In genomic region chr20:4944918-4945317, GRCh38 we compare ENCODE assay signal across 26 cellular contexts.
"Had no signal": no experiment of that assay in that cellular context is flagged by ENCODE, and none has a peak within 500 bp of the region (broad histone marks: within the 10 kb centered on the region; RNA-seq: fewer than 3 reads in every experiment).

No MANE protein-coding gene starts in this region.

- H3K9me3 Mint-ChIP-seq: mesothelial cell of epicardium; naive B cell; stimulated activated memory B cell treated with anti-CD40 and anti-IgM and Interleukin-4, amounts not matched to agents 10 μg/mL and 1 μg/mL and 100 μg/mL, for 72 hours; stimulated activated naive CD8-positive, alpha-beta T cell treated with anti-CD3 and anti-CD28 coated beads, Interleukin-15, amount 100 ng/mL, for 72 hours had no signal

- H3K36me3 Mint-ChIP-seq: mesothelial cell of epicardium, naive B cell had no signal

- ATAC-seq: left lobe of liver; sciatic nerve; stimulated activated memory B cell treated with anti-CD40 and anti-IgM and Interleukin-4, amounts not matched to agents 10 μg/mL and 1 μg/mL and 100 μg/mL, for 72 hours; stimulated activated naive CD8-positive, alpha-beta T cell treated with anti-CD3 and anti-CD28 coated beads, Interleukin-15, amount 100 ng/mL, for 72 hours had no signal

- H3K36me3 ChIP-seq: brain microvascular endothelial cell, esophagus muscularis mucosa, ovary, thyroid gland had no signal

- H3K4me3 Mint-ChIP-seq: activated naive CD8-positive, alpha-beta T cell; mesothelial cell of epicardium; stimulated activated memory B cell treated with anti-CD40 and anti-IgM and Interleukin-4, amounts not matched to agents 10 μg/mL and 1 μg/mL and 100 μg/mL, for 72 hours; stimulated activated naive CD8-positive, alpha-beta T cell treated with anti-CD3 and anti-CD28 coated beads, Interleukin-15, amount 100 ng/mL, for 72 hours had no signal

- FAIRE-seq: frontal cortex, TTC549 had no signal

- DNase-seq: activated CD4-positive, alpha-beta T cell treated with anti-CD3 and anti-CD28 coated beads for 4 hours; activated CD4-positive, alpha-beta T cell treated with anti-CD3 and anti-CD28 coated beads, Interleukin-2, amount 50 U/mL, for 4 hours; activated effector memory CD4-positive, alpha-beta T cell treated with Interleukin-2 at 50 U/mL for 16 hours; activated naive CD4-positive, alpha-beta T cell treated with Interleukin-2 at 50 U/mL for 16 hours; aorta; brain microvascular endothelial cell; cortex of kidney; kidney glomerular epithelial cell; naive B cell; ovary; stimulated activated CD4-positive, alpha-beta T cell treated with anti-CD3 and anti-CD28 coated beads, Interleukin-12 subunit alpha, Interleukin-12 subunit beta, amount 100 ng/mL, for 4 hours; stimulated activated CD4-positive, alpha-beta T cell treated with anti-CD3 and anti-CD28 coated beads, Interleukin-4, amount 100 ng/mL, for 24 hours; stimulated activated naive CD8-positive, alpha-beta T cell treated with anti-CD3 and anti-CD28 coated beads, Interleukin-15, amount 100 ng/mL, for 72 hours; T-helper 9 cell had no signal

- H3K9me3 ChIP-seq: esophagus muscularis mucosa, ovary, thyroid gland, upper lobe of left lung had no signal

- H3K27ac Mint-ChIP-seq: activated naive CD8-positive, alpha-beta T cell; mesothelial cell of epicardium; stimulated activated memory B cell treated with anti-CD40 and anti-IgM and Interleukin-4, amounts not matched to agents 10 μg/mL and 1 μg/mL and 100 μg/mL, for 72 hours had no signal

- H3K27ac ChIP-seq: brain microvascular endothelial cell, esophagus muscularis mucosa, ovary, upper lobe of left lung, VCaP had no signal

- H3K27me3 ChIP-seq: brain microvascular endothelial cell, esophagus muscularis mucosa, ovary, thyroid gland, upper lobe of left lung had no signal

- H3K4me3 ChIP-seq: esophagus muscularis mucosa, ovary, skin epidermis, thyroid gland, upper lobe of left lung had no signal
